In the genomic region with DNA sequence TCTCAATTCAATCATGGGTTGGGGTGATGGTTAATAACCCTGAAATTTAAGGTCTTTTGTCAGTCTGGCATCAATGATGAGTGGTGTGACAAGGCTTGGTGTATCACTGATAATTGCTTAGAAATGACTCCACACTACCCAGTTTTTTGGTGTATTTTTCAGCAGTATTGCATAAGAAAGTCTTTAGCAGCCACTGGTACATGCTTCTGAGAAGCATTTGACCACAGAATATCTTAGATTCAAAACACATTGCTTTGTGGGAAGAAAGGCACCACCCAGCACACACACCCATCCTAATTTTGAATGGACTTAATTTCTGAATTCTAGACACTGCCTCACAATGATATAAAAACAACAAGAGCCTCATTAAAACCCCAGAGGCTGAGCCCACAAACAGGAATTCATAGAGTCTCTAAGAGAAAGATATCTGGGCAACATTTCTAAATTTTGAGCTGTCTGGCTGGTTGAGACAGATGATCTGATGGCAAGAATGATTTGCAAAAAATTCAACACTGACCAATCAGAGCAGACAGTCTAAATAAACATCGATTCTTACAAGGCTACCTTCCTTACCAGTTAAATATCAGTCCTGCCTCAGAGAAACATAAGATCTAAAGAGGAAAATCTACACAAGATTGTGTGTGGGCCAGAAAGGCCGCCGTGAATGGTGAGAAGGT, we compare ENCODE assay signal across 16 cellular contexts.
DNase-seq lines count a peak whose midpoint lies in the region; ATAC-seq and TF ChIP-seq lines count a peak whose summit lies in the region.
"Had no signal": no experiment of that assay in that cellular context is flagged by ENCODE, and none has a peak within 500 bp of the region (broad histone marks: within the 10 kb centered on the region; RNA-seq: fewer than 3 reads in every experiment).

No MANE protein-coding gene starts in this region.

- TF ChIP-seq EP300 in transverse colon (IDR thresholded peaks at IDR 0.05; ENCODE audit: low read depth) = no peak

- H3K27ac Mint-ChIP-seq in nephron = peak overlapping the region; percentile 50 to 88 (median 79)
- H3K27ac Mint-ChIP-seq: progenitor cell of endocrine pancreas; stimulated activated naive B cell treated with anti-CD40 and anti-IgM and Interleukin-4, amounts not matched to agents 10 μg/mL and 1 μg/mL and 100 μg/mL, for 72 hours had no signal

- no peak overlapping the region for H3K9ac ChIP-seq in mammary epithelial cell (ENCODE audit: insufficient read depth, low read length)

- H3K4me2 ChIP-seq in mammary epithelial cell (ENCODE audit: insufficient read depth, low read depth, low read length) = no peak overlapping the region

- H3K4me1 Mint-ChIP-seq in nephron = peaks cover 39% of the 10 kb centered on the region

- no TSS peak for BruUV-seq in mammary epithelial cell (replicated peaks; lab: Mats Ljungman, UMichigan)

- CTCF ChIA-PET in mammary epithelial cell (lab: Charles Lee; ENCODE audit: low non-redundant PET) = no interaction called here

- H3K4me1 ChIP-seq in mammary epithelial cell (ENCODE audit: insufficient read depth, low read length) (peaks cover 16% of the 10 kb centered on the region), transverse colon (peaks cover 0 to 15% (median 1%) of the 10 kb centered on the region in 4 donors)

- H3K36me3 ChIP-seq in mammary epithelial cell (ENCODE audit: insufficient read depth, low read length) = no peaks in the 10 kb centered on the region
- H3K36me3 ChIP-seq in transverse colon = no peaks in the 10 kb centered on the region
- H3K36me3 ChIP-seq: MG63 had no signal

- in situ Hi-C loops in KBM-7 (cut with MboI; ENCODE audit: low pct_unique_long_range_greater_than_20kb, low sequenced_read_pairs) (no loop called here), mammary epithelial cell (cut with MboI; ENCODE audit: low sequenced_read_pairs in 2 of 2) (no loop called here), transverse colon (cut with MboI; ENCODE audit: low pct_ligation_motif_present in 1 of 4, low pct_unique_long_range_greater_than_20kb in 1 of 4, low sequenced_read_pairs in 3 of 4) (no loop called here)

- no peaks in the 10 kb centered on the region for H3K79me2 ChIP-seq in mammary epithelial cell (ENCODE audit: insufficient read depth, low read length)

- H3K4me3 ChIP-seq in AG10803 (ENCODE audit: low read length) = no peak overlapping the region
- no peak overlapping the region for H3K4me3 ChIP-seq in mammary epithelial cell (replicated peaks in 1 of 3; ENCODE audit: insufficient read depth in 1 of 3, low read depth in 2 of 3, low read length in 3 of 3)
- H3K4me3 ChIP-seq in transverse colon = no peak overlapping the region
- H3K4me3 ChIP-seq: MG63 had no signal

- no peaks in the 10 kb centered on the region for H3K9me3 Mint-ChIP-seq in nephron
- H3K9me3 Mint-ChIP-seq: stimulated activated naive B cell treated with anti-CD40 and anti-IgM and Interleukin-4, amounts not matched to agents 10 μg/mL and 1 μg/mL and 100 μg/mL, for 72 hours had no signal

- 83% methylated on average over 3 of the region's 3 CpGs for WGBS in mammary epithelial cell (ENCODE audit: low coverage, missing lambda C conversion rate)
- 95 to 96% methylated on average over 3 of the region's 3 CpGs for WGBS in transverse colon (ENCODE audit: low coverage in 1 of 2), 2 donors

- H3K27me3 ChIP-seq in mammary epithelial cell (ENCODE audit: insufficient read depth, low read length) (no peaks in the 10 kb centered on the region), transverse colon (no peaks in the 10 kb centered on the region)
- H3K27me3 ChIP-seq: MG63 had no signal

- no peak overlapping the region for H2AFZ ChIP-seq in mammary epithelial cell (ENCODE audit: low read depth, low read length)

- no peaks in the 10 kb centered on the region for H3K27me3 Mint-ChIP-seq in nephron (ENCODE audit: low read depth)
- H3K27me3 Mint-ChIP-seq: progenitor cell of endocrine pancreas had no signal

- H3K4me3 Mint-ChIP-seq in nephron = no peak overlapping the region
- H3K4me3 Mint-ChIP-seq: stimulated activated naive B cell treated with anti-CD40 and anti-IgM and Interleukin-4, amounts not matched to agents 10 μg/mL and 1 μg/mL and 100 μg/mL, for 72 hours had no signal

- DNase-seq in AG10803 (ENCODE audit: low read depth) = peak; percentile 99
- DNase-seq in KBM-7 = peak; percentile 15
- peak; percentile 21 for DNase-seq in mammary epithelial cell
- no peak for DNase-seq in NCI-H2107 (lab: John Stamatoyannopoulos, UW)
- no peak for DNase-seq in transverse colon
- DNase-seq in NCI-H146 (lab: John Stamatoyannopoulos, UW) = no peak
- DNase-seq: activated CD8-positive, alpha-beta memory T cell treated with anti-CD3 and anti-CD28 coated beads, Interleukin-2, amount 50 U/mL, for 4 hours; anterior cingulate cortex; NCI-H446; stimulated activated naive B cell treated with anti-CD40 and anti-IgM and Interleukin-4, amounts not matched to agents 10 μg/mL and 1 μg/mL and 100 μg/mL, for 72 hours; T-helper 9 cell had no signal

- H3K36me3 Mint-ChIP-seq in nephron (ENCODE audit: low read depth) = no peaks in the 10 kb centered on the region
- H3K36me3 Mint-ChIP-seq: stimulated activated naive B cell treated with anti-CD40 and anti-IgM and Interleukin-4, amounts not matched to agents 10 μg/mL and 1 μg/mL and 100 μg/mL, for 72 hours had no signal

- TF ChIP-seq CTCF in AG10803 (conservative IDR thresholded peaks at IDR 0.05; ENCODE audit: low read length) = no peak
- no peak for TF ChIP-seq CTCF in mammary epithelial cell (conservative IDR thresholded peaks at IDR 0.05 in 1 of 2, IDR thresholded peaks at IDR 0.05 in 1 of 2; ENCODE audit: extremely low read depth in 1 of 2, insufficient read depth in 1 of 2, low read depth in 1 of 2, low read length in 2 of 2)
- TF ChIP-seq CTCF in nephron (IDR thresholded peaks at IDR 0.05; ENCODE audit: unreplicated experiment in 3 of 3) = no peak
- no peak for TF ChIP-seq CTCF in transverse colon (IDR thresholded peaks at IDR 0.05)

- no peak overlapping the region for H3K27ac ChIP-seq in mammary epithelial cell (ENCODE audit: insufficient read depth, low read depth, low read length)
- H3K27ac ChIP-seq in transverse colon = no peak overlapping the region

- no peak for ATAC-seq in HG03342 (IDR thresholded peaks at IDR 0.05; ENCODE audit: unreplicated experiment)
- ATAC-seq: Panc1; stimulated activated naive B cell treated with anti-CD40 and anti-IgM and Interleukin-4, amounts not matched to agents 10 μg/mL and 1 μg/mL and 100 μg/mL, for 72 hours had no signal

- dilution Hi-C loops in mammary epithelial cell (cut with HindIII; ENCODE audit: low sequenced_read_pairs) = loop anchor here (5.0 kb wide), 1 partner anchor 33 kb away; no protein-coding TSS in a partner anchor

- no peaks in the 10 kb centered on the region for H4K20me1 ChIP-seq in mammary epithelial cell (ENCODE audit: insufficient read depth, low read length)

- no peak for TF ChIP-seq POLR2A in transverse colon (IDR thresholded peaks at IDR 0.05)

- intact Hi-C loops in mammary epithelial cell (cut with micrococcal nuclease) = no loop called here
- intact Hi-C loops in transverse colon (cut with DNase I; ENCODE audit: low total_unique reads) = no loop called here

- H3K9me3 ChIP-seq in mammary epithelial cell (replicated peaks; ENCODE audit: insufficient read depth, low read length) = no peaks in the 10 kb centered on the region
- no peaks in the 10 kb centered on the region for H3K9me3 ChIP-seq in transverse colon
- H3K9me3 ChIP-seq: MG63 had no signal

Comparison
In these comparisons a context has a peak if more than half of its experiments do, and no peak if none do; other contexts are left out.
1. DNase-seq: peak in AG10803 (single experiment), KBM-7 (single experiment) and mammary epithelial cell (single experiment); none in NCI-H2107 (single experiment), transverse colon (single experiment) and NCI-H146 (single experiment).